ENCODE assay signal across 8 cellular contexts in the genomic region with DNA sequence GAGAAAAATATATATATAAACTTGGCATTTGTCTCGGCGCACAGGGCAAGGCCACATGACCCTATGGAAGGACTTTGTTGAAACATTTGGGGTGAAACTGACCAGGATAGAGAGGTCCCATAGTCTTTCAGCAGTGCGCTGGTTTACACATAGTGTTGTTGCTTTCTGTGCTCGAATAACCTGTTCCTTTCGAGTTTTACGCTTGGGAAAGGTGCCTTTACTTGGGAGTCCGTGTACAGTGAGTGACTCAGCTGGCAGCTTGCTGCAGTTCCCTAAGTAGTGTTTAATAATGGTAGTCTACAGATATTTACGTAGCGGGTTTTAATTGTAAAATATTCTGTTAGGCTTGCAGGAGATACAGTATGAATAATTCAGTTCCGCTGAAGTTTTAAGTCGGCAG. TPM values are rescaled to one million over a fixed set of nuclear protein-coding genes. Genes with fewer than 3 reads are reported as not detected.
DNase-seq lines count a peak whose midpoint lies in the region; ATAC-seq and TF ChIP-seq lines count a peak whose summit lies in the region.

No MANE protein-coding gene starts in this region.

- H3K27ac ChIP-seq in AG04450 (ENCODE audit: low read depth, low read length) (peak overlapping the region; percentile 31), SJSA1 (no peak overlapping the region), ovary (no peak overlapping the region)

- no peaks in the 10 kb centered on the region for H3K4me1 ChIP-seq in SJSA1 (replicated peaks)
- H3K4me1 ChIP-seq in ovary (ENCODE audit: insufficient read depth), result peaks cover 2% of the 10 kb centered on the region

- DNase-seq in AG04450 (ENCODE audit: low read depth, low spot score) (no peak), SJSA1 (ENCODE audit: low read depth in 1 of 2, low spot score in 2 of 2) (peak in 1 of 2 experiments; percentile 2), fibroblast of gingiva (ENCODE audit: low read depth) (peak; percentile 1), ovary (no peak), COLO668 (lab: John Stamatoyannopoulos, UW; ENCODE audit: unreplicated experiment) (no peak), NCI-H526 (lab: John Stamatoyannopoulos, UW) (no peak)

- no peaks in the 10 kb centered on the region for H3K36me3 ChIP-seq in SJSA1
- H3K36me3 ChIP-seq in ovary, result no peaks in the 10 kb centered on the region

- H3K9me3 ChIP-seq in AG04450 (ENCODE audit: control insufficient read depth, insufficient read depth, low read length) (no peaks in the 10 kb centered on the region), SJSA1 (replicated peaks) (no peaks in the 10 kb centered on the region), ovary (no peaks in the 10 kb centered on the region)

- POLR2A ChIA-PET in AG04450 (lab: Yijun Ruan, JAX), result no interaction called here

- no peak for TF ChIP-seq CTCF in AG04450 (IDR thresholded peaks at IDR 0.05; ENCODE audit: low read depth, low read length)
- TF ChIP-seq CTCF in ovary (IDR thresholded peaks at IDR 0.05), result no peak

- TF ChIP-seq EP300 in ovary (IDR thresholded peaks at IDR 0.05), result no peak

- no peaks in the 10 kb centered on the region for H3K27me3 ChIP-seq in AG04450 (ENCODE audit: control insufficient read depth, insufficient read depth, low read length)
- no peaks in the 10 kb centered on the region for H3K27me3 ChIP-seq in SJSA1 (replicated peaks)
- no peaks in the 10 kb centered on the region for H3K27me3 ChIP-seq in ovary

- no peak for TF ChIP-seq POLR2A in ovary (IDR thresholded peaks at IDR 0.05)

- peak; percentile 4 for ATAC-seq in GM21723 (IDR thresholded peaks at IDR 0.05; ENCODE audit: unreplicated experiment)
- ATAC-seq in GM19467 (IDR thresholded peaks at IDR 0.05; ENCODE audit: unreplicated experiment), result no peak

- WGBS in ovary, 3 donors, result 34 to 43% (median 36%) methylated on average over 11 of the region's 11 CpGs

- intact Hi-C loops in ovary (cut with DNase I), result no loop called here

- H3K4me3 ChIP-seq in AG04450 (ENCODE audit: low read depth, low read length), result peak overlapping the region; percentile 77
- H3K4me3 ChIP-seq in SJSA1, result peak overlapping the region; percentile 52
- peak overlapping the region; percentile 39 for H3K4me3 ChIP-seq in ovary

- CTCF ChIA-PET in AG04450 (lab: Charles Lee), result no interaction called here

RNA-seq across cellular contexts. Expression of a gene that starts 0.6 kb away (rescaled TPM):
- polyA plus RNA-seq in AG04450 (2011; rRNA removed), result 6.0 and 6.5 TPM in 2 replicates
- 7.7 and 12.2 TPM in 2 replicates for polyA minus RNA-seq in AG04450 (2011; rRNA and poly(A)+ RNA removed)
- total RNA-seq in SJSA1 (2014; rRNA removed; shearing (Covaris generic)), result 13.1 and 16.5 TPM in 2 replicates
- total RNA-seq in ovary, result 10 to 100 TPM in 5 of 7 donors, 1 to 10 TPM in 2; 3.9 to 18.5 (median 13.3) TPM
- polyA plus RNA-seq in ovary, result 10 to 100 TPM in 1 of 2 donors, 1 to 10 TPM in 1; 3.9 to 11.8 TPM
